In genomic region chr6:55875420-55875819, GRCh38 we compare ENCODE assay signal across 10 cellular contexts. TPM values are rescaled to one million over a fixed set of nuclear protein-coding genes. Genes with fewer than 3 reads are reported as not detected.
DNase-seq lines count a peak whose midpoint lies in the region; ATAC-seq and TF ChIP-seq lines count a peak whose summit lies in the region.
"Had no signal": no experiment of that assay in that cellular context is flagged by ENCODE, and none has a peak within 500 bp of the region (broad histone marks: within the 10 kb centered on the region; RNA-seq: fewer than 3 reads in every experiment).

Gene BMP5, minus strand, starts transcription at chr6:55875590. Its CDS starts 725 bp downstream, at chr6:55874865.

- no peak within 1 kb of the TSS for H3K23ac ChIP-seq in neuronal stem cell (ENCODE audit: low read depth, low read length, poor library complexity)

- DNase-seq in NCI-H69 (lab: John Stamatoyannopoulos, UW) (peak; percentile 43), hepatocyte (ENCODE audit: low spot score) (peak; percentile 44), neuronal stem cell (ENCODE audit: low spot score) (peak; percentile 14), T-cell (no peak), HPDE6-E6E7 (ENCODE audit: extremely low spot score) (no peak)
- DNase-seq: CD8-positive, alpha-beta T cell; occipital lobe; stimulated activated naive CD4-positive, alpha-beta T cell had no signal

- H2BK5ac ChIP-seq in neuronal stem cell (ENCODE audit: low read length), result no peak within 1 kb of the TSS

- H3K9me3 ChIP-seq in HUES48 (ENCODE audit: control insufficient read depth, insufficient read depth, low read length), result no peaks in the 10 kb centered on the region
- H3K9me3 ChIP-seq in hepatocyte (ENCODE audit: low read depth), result no peaks in the 10 kb centered on the region
- H3K9me3 ChIP-seq in neuronal stem cell (replicated peaks in 1 of 2; ENCODE audit: control insufficient read depth in 2 of 2, insufficient read depth in 1 of 2, low read depth in 1 of 2, low read length in 2 of 2), result no peaks in the 10 kb centered on the region

- no peaks in the 10 kb centered on the region for H3K9me2 ChIP-seq in hepatocyte (replicated peaks; ENCODE audit: insufficient read depth)

- H3K79me2 ChIP-seq in hepatocyte, result peaks cover 52% of the 10 kb centered on the region

- no peak within 1 kb of the TSS for H3K14ac ChIP-seq in neuronal stem cell (ENCODE audit: low read length)

- H4K91ac ChIP-seq in neuronal stem cell (ENCODE audit: low read depth, low read length, poor library complexity), result no peak within 1 kb of the TSS

- H2BK15ac ChIP-seq in neuronal stem cell (ENCODE audit: low read length), result no peak within 1 kb of the TSS

- H3K27ac ChIP-seq in HUES48 (ENCODE audit: low read depth, low read length), result peak within 1 kb of the TSS; percentile 43
- H3K27ac ChIP-seq in hepatocyte, result peak within 1 kb of the TSS; percentile 57
- no peak within 1 kb of the TSS for H3K27ac ChIP-seq in neuronal stem cell (replicated peaks; ENCODE audit: low read length)

- H3K27me3 ChIP-seq in HUES48 (ENCODE audit: control insufficient read depth, insufficient read depth, low read length) (no peaks in the 10 kb centered on the region), hepatocyte (no peaks in the 10 kb centered on the region), neuronal stem cell (ENCODE audit: control insufficient read depth in 3 of 3, insufficient read depth in 3 of 3, low read depth in 1 of 3, low read length in 3 of 3) (no peaks in the 10 kb centered on the region)

- WGBS in hepatocyte (ENCODE audit: low lambda C conversion rate, missing lambda C conversion rate), result 29% methylated on average over 1 of the region's 1 CpG
- no CpG with 5 or more reads among the region's 1 CpG for WGBS in neuronal stem cell (ENCODE audit: extremely low coverage in 2 of 2, insufficient read length in 2 of 2, insufficient replicate concordance in 1 of 2), 2 donors

- H2BK12ac ChIP-seq in neuronal stem cell (ENCODE audit: low read length), result no peak within 1 kb of the TSS

- no peaks in the 10 kb centered on the region for H3K79me1 ChIP-seq in neuronal stem cell (ENCODE audit: low read depth, low read length)

- ATAC-seq in T-cell (replicated peaks in 1 of 4), result no peak
- no peak for ATAC-seq in GM19463 (IDR thresholded peaks at IDR 0.05; ENCODE audit: unreplicated experiment)
- ATAC-seq: CD8-positive, alpha-beta T cell had no signal

- H4K20me1 ChIP-seq in hepatocyte (ENCODE audit: insufficient read depth, poor library complexity, severe bottlenecking), result no peaks in the 10 kb centered on the region

- H3K4ac ChIP-seq in neuronal stem cell (ENCODE audit: low read length), result no peak within 1 kb of the TSS

- H3K4me3 Mint-ChIP-seq in T-cell, result no peak within 1 kb of the TSS
- H3K4me3 Mint-ChIP-seq: CD8-positive, alpha-beta T cell had no signal

- H3K4me1 Mint-ChIP-seq in T-cell, result no peaks in the 10 kb centered on the region

- no peaks in the 10 kb centered on the region for H3K27me3 Mint-ChIP-seq in T-cell

- H3K4me1 ChIP-seq in HUES48 (ENCODE audit: control insufficient read depth, insufficient read depth, low read length), result peaks cover 42% of the 10 kb centered on the region
- no peaks in the 10 kb centered on the region for H3K4me1 ChIP-seq in hepatocyte (ENCODE audit: insufficient read depth)
- H3K4me1 ChIP-seq in neuronal stem cell (ENCODE audit: control insufficient read depth in 2 of 2, insufficient read depth in 1 of 2, low read depth in 1 of 2, low read length in 2 of 2), result peaks cover 0 to 5% of the 10 kb centered on the region in 2 donors

- H3K4me3 ChIP-seq in HUES48 (ENCODE audit: low read depth, low read length) (peak within 1 kb of the TSS; percentile 43; the same call in 1 of the 2 replicates), hepatocyte (peak within 1 kb of the TSS; percentile 50), neuronal stem cell (ENCODE audit: low read length in 2 of 2) (peak within 1 kb of the TSS in 1 of 2 donors; percentile 58)

- H3K9ac ChIP-seq in HUES48 (ENCODE audit: low read depth, low read length) (no peak within 1 kb of the TSS), neuronal stem cell (ENCODE audit: low read depth, low read length, poor library complexity) (no peak within 1 kb of the TSS)

- no peak within 1 kb of the TSS for H3K18ac ChIP-seq in neuronal stem cell (ENCODE audit: low read length)

- POLR2A ChIA-PET in T-cell (lab: Charles Lee), result no interaction called here

- CTCF ChIA-PET in T-cell (lab: Charles Lee), result no interaction called here

- TF ChIP-seq CTCF in hepatocyte (IDR thresholded peaks at IDR 0.05; ENCODE audit: poor library complexity), result no peak

- H3K9me3 Mint-ChIP-seq in T-cell, result peaks cover 0 to 8% (median 6%) of the 10 kb centered on the region in 3 donors

- no peak within 1 kb of the TSS for H3K27ac Mint-ChIP-seq in T-cell
- H3K27ac Mint-ChIP-seq: CD8-positive, alpha-beta T cell had no signal

- H3K36me3 Mint-ChIP-seq in T-cell, result no peaks in the 10 kb centered on the region
- H3K36me3 Mint-ChIP-seq: CD8-positive, alpha-beta T cell had no signal

- no peak within 1 kb of the TSS for H2AK5ac ChIP-seq in neuronal stem cell (ENCODE audit: low read depth, low read length)

- H2BK120ac ChIP-seq in neuronal stem cell (ENCODE audit: low read depth, low read length), result no peak within 1 kb of the TSS

- no peaks in the 10 kb centered on the region for H3K36me3 ChIP-seq in HUES48 (ENCODE audit: control insufficient read depth, insufficient read depth, low read length)
- H3K36me3 ChIP-seq in hepatocyte (replicated peaks; ENCODE audit: insufficient read depth, low read depth), result no peaks in the 10 kb centered on the region
- no peaks in the 10 kb centered on the region for H3K36me3 ChIP-seq in neuronal stem cell (replicated peaks in 1 of 2; ENCODE audit: control insufficient read depth in 2 of 2, insufficient read depth in 2 of 2, low read length in 2 of 2)

- H2AFZ ChIP-seq in hepatocyte (peak within 1 kb of the TSS; percentile 27), neuronal stem cell (ENCODE audit: low read length) (peak within 1 kb of the TSS; percentile 80)

- H4K8ac ChIP-seq in neuronal stem cell (ENCODE audit: low read depth, low read length), result no peak within 1 kb of the TSS

- peak within 1 kb of the TSS; percentile 67 for H3K4me2 ChIP-seq in hepatocyte
- H3K4me2 ChIP-seq in neuronal stem cell (ENCODE audit: insufficient read depth, low read length, poor library complexity, severe bottlenecking), result no peak within 1 kb of the TSS

RNA-seq across cellular contexts. Expression of gene BMP5, which starts in this region (rescaled TPM):
- total RNA-seq in hepatocyte, result 26.5 and 38.3 TPM in 2 replicates
- 9.5 and 11.1 TPM in 2 replicates for polyA plus RNA-seq in hepatocyte
- 1.2 TPM for polyA plus RNA-seq in neuronal stem cell (2013, experiment 1 of 2)
- 1.2 TPM for polyA plus RNA-seq in neuronal stem cell (2013, experiment 2 of 2)
- not detected for total RNA-seq in T-cell
- total RNA-seq: CD8-positive, alpha-beta T cell had no signal

Comparison
In these comparisons a context has a peak if more than half of its experiments do, and no peak if none do; other contexts are left out.
1. RNA of gene BMP5 (total RNA-seq): 26.5 to 38.3 TPM in hepatocyte; not detected in T-cell; every median in the first group is over 10 times any median in the second.
2. DNase-seq: peak in NCI-H69 (single experiment), hepatocyte (single experiment) and neuronal stem cell (single experiment); none in T-cell (0 of 34) and HPDE6-E6E7 (single experiment).